In the genomic region with DNA sequence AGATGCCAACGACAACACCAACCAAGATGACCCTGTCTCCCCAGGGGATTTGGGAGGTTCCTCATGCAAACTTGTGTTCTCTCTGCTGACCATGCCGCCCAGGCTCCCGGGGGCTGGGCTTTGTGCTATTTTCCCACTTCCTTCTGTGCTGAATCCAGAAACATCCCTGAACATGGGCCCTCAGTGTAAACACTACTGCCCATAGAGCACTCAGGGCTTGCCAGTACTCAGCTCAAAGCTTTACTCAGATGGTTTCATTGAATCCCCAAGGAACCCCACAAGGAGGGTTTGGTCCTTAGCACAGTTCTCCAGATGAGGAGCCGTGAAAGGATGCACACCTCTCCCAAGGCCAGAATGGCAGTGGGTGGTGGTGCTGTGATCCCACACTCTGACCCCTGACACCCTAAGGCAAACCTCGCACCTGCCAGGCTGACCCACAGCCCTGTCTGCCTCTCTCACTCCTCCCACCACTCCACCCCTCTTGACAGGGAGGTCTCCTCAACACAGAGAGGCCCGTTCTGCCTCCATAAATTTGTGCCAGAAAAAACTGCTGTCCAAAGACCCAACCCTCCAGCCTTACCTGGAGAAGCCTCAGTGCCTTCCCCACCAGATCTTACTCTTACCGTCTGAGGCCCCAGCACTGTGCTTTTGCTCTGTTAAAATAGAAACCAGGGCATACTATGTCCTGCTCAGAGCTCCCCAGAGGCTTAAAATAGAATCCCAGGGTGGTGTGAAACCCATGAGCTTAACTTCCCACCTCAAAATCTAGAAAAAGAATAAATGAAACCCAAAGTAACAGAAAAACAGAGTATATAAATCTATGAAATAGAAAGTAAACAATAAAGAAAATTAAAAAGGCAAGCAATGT, we compare ENCODE assay signal across 22 cellular contexts.
"Had no signal": no experiment of that assay in that cellular context is flagged by ENCODE, and none has a peak within 500 bp of the region (broad histone marks: within the 10 kb centered on the region; RNA-seq: fewer than 3 reads in every experiment).

No MANE protein-coding gene starts in this region.

- ATAC-seq: HepG2, SK-N-SH treated with all-trans-retinoic acid at 6 μM for 48 hours had no signal

- H3K4me1 ChIP-seq: SJCRH30 had no signal

- H3K36me3 ChIP-seq: SJCRH30 had no signal

- H3K9me3 ChIP-seq: SJCRH30 had no signal

- H3K27ac ChIP-seq: SJCRH30 had no signal

- DNase-seq: IMR-90, Kasumi-1, KG1, MV-4-11, NCI-H1092, NCI-H1105 treated with DMSO at 0.1 percent for 48 hours, NCI-H1417 treated with DMSO at 0.1 percent for 48 hours, NCI-H146, NCI-H1694 treated with DMSO at 0.1 percent for 48 hours, NCI-H1930, NCI-H2081, NCI-H2107, NCI-H2227 treated with DMSO at 0.1 percent for 48 hours, NCI-H524, NCI-H526 treated with DMSO at 0.1 percent for 48 hours, NCI-H748 treated with DMSO at 0.1 percent for 48 hours, RPMI8226, SHP77, SJCRH30, T-helper 1 cell had no signal

- H3K4me3 ChIP-seq: SJCRH30 had no signal
